Comparison of ENCODE assay signal across 8 cellular contexts in the genomic region with DNA sequence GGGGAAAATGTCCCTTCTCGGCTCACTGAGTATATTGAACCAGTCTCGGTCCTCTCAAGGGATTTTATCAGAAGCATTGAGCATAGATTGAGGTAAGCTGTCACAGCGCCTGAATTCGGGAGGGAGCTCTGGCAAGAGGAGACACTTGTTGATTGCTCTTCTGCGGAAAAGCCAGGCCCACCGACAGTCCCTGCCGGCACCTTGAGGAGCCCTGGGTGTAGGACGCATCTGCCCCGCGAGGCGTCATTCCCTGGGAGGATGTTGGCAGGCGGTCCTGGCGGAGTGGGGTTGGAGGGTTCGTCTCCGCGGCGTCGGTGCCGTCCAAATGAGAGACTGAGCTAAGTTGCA. TPM values are rescaled to one million over a fixed set of nuclear protein-coding genes. Genes with fewer than 3 reads are reported as not detected.
DNase-seq lines count a peak whose midpoint lies in the region; ATAC-seq and TF ChIP-seq lines count a peak whose summit lies in the region.

No MANE protein-coding gene starts in this region.

- no peak for TF ChIP-seq CTCF in NB4 (IDR thresholded peaks at IDR 0.05; ENCODE audit: low read depth, low read length)

- H3K4me1 ChIP-seq in mucosa of rectum (ENCODE audit: control insufficient read depth in 2 of 2, insufficient read depth in 2 of 2, low read length in 2 of 2) = peaks cover 13 to 26% of the 10 kb centered on the region in 2 donors

- no peak for DNase-seq in NB4 (ENCODE audit: low read depth)
- peak; percentile 53 to 64 for DNase-seq in activated T-cell treated with anti-CD3 and anti-CD28 coated beads, Interleukin-2, amount 50 U/mL, for 48 hours
- peak; percentile 29 to 45 for DNase-seq in stimulated activated naive CD8-positive, alpha-beta T cell treated with anti-CD3 and anti-CD28 coated beads, Interleukin-15, amount 100 ng/mL, for 72 hours

- H3K4me3 ChIP-seq in GM08714 (ENCODE audit: low read length) = peak overlapping the region; percentile 87
- H3K4me3 ChIP-seq in NB4 (ENCODE audit: low read depth, low read length) = peak overlapping the region; percentile 85
- peak overlapping the region; percentile 73 to 92 for H3K4me3 ChIP-seq in mucosa of rectum (ENCODE audit: low read length in 2 of 2)

- no peaks in the 10 kb centered on the region for H3K9me3 ChIP-seq in mucosa of rectum (ENCODE audit: control insufficient read depth in 2 of 2, low read length in 2 of 2)

- H3K4me3 Mint-ChIP-seq in stimulated activated naive CD8-positive, alpha-beta T cell treated with anti-CD3 and anti-CD28 coated beads, Interleukin-15, amount 100 ng/mL, for 72 hours = peak overlapping the region; percentile 97 to 98

- peaks cover 2 to 3% of the 10 kb centered on the region in 2 donors for H3K36me3 ChIP-seq in mucosa of rectum (ENCODE audit: control insufficient read depth in 2 of 2, insufficient read depth in 2 of 2, low read length in 2 of 2)

- H3K27ac ChIP-seq in mucosa of rectum (ENCODE audit: low read depth in 2 of 2, low read length in 2 of 2) = peak overlapping the region; percentile 81 to 86

- no peaks in the 10 kb centered on the region for H3K9me3 Mint-ChIP-seq in stimulated activated naive CD8-positive, alpha-beta T cell treated with anti-CD3 and anti-CD28 coated beads, Interleukin-15, amount 100 ng/mL, for 72 hours

- no peaks in the 10 kb centered on the region for H3K27me3 ChIP-seq in mucosa of rectum (ENCODE audit: control insufficient read depth in 2 of 2, insufficient read depth in 2 of 2, low read length in 2 of 2)

- peaks cover 62% of the 10 kb centered on the region for H3K4me1 Mint-ChIP-seq in stimulated activated naive CD8-positive, alpha-beta T cell treated with anti-CD3 and anti-CD28 coated beads, Interleukin-15, amount 100 ng/mL, for 72 hours

- H3K27me3 Mint-ChIP-seq in stimulated activated naive CD8-positive, alpha-beta T cell treated with anti-CD3 and anti-CD28 coated beads, Interleukin-15, amount 100 ng/mL, for 72 hours = no peaks in the 10 kb centered on the region

- no peak for TF ChIP-seq POLR2A in NB4 (IDR thresholded peaks at IDR 0.05; ENCODE audit: extremely low read depth, insufficient read length)

- ATAC-seq in esophagus mucosa (peak; percentile 8), HG03439 (IDR thresholded peaks at IDR 0.05; ENCODE audit: unreplicated experiment) (no peak), HG03378 (IDR thresholded peaks at IDR 0.05; ENCODE audit: unreplicated experiment) (no peak)
- ATAC-seq in stimulated activated naive CD8-positive, alpha-beta T cell treated with anti-CD3 and anti-CD28 coated beads, Interleukin-15, amount 100 ng/mL, for 72 hours = no peak

- peak overlapping the region; percentile 81 to 94 for H3K9ac ChIP-seq in mucosa of rectum (ENCODE audit: low read depth in 1 of 2, low read length in 2 of 2)

- peak overlapping the region; percentile 92 to 93 for H3K27ac Mint-ChIP-seq in stimulated activated naive CD8-positive, alpha-beta T cell treated with anti-CD3 and anti-CD28 coated beads, Interleukin-15, amount 100 ng/mL, for 72 hours

RNA-seq across cellular contexts. Expression of gene FBXO9, which starts 0.8 kb away (rescaled TPM):
- 96.8 TPM for total RNA-seq in esophagus mucosa

RNA-seq across cellular contexts. Expression of gene CILK1, which starts 4.4 kb away (rescaled TPM):
- total RNA-seq in esophagus mucosa = 9.6 TPM
